ENCODE assay signal across 8 cellular contexts in the genomic region with DNA sequence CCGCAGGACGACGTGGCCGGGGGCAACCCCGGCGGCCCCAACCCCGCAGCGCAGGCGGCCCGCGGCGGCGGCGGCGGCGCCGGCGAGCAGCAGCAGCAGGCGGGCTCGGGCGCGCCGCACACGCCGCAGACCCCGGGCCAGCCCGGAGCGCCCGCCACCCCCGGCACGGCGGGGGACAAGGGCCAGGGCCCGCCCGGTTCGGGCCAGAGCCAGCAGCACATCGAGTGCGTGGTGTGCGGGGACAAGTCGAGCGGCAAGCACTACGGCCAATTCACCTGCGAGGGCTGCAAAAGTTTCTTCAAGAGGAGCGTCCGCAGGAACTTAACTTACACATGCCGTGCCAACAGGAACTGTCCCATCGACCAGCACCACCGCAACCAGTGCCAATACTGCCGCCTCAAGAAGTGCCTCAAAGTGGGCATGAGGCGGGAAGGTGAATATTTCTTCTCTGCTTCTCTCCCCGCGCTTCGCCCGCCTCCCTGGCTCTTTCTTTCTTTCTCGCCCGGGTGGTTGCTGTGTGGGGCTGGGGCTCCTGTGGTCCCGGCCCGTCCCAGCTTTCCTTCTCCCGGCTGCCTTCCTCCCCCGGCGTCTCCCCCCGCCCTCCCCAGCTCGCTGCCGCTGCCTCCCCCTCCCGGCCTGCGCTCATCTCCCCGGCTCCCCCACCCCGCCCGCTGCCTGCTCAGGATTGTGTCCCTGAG. TPM values are rescaled to one million over a fixed set of nuclear protein-coding genes. Genes with fewer than 3 reads are reported as not detected.
DNase-seq lines count a peak whose midpoint lies in the region; ATAC-seq and TF ChIP-seq lines count a peak whose summit lies in the region.

No MANE protein-coding gene starts in this region.

- peaks cover 63% of the 10 kb centered on the region for H3K79me2 ChIP-seq in GM23248 (ENCODE audit: insufficient read depth)

- H3K27me3 Mint-ChIP-seq in activated CD4-positive, alpha-beta memory T cell treated with anti-CD3 and anti-CD28 coated beads, Interleukin-2, amount 10 ng/mL, durations not matched to agents 7 days and 5 days = peaks cover 54% of the 10 kb centered on the region

- H3K9me3 ChIP-seq in A673 (ENCODE audit: low read depth, low read length, poor library complexity, severe bottlenecking) (no peaks in the 10 kb centered on the region), GM23248 (ENCODE audit: low read depth) (no peaks in the 10 kb centered on the region), right atrium auricular region (no peaks in the 10 kb centered on the region)

- WGBS in GM23248 (ENCODE audit: low coverage in 1 of 2, low lambda C conversion rate in 2 of 2, missing lambda C conversion rate in 2 of 2), 2 experiments = 3 to 5% methylated on average over 25 to 59 of the region's 68 CpGs

- H3K36me3 Mint-ChIP-seq in activated CD4-positive, alpha-beta memory T cell treated with anti-CD3 and anti-CD28 coated beads, Interleukin-2, amount 10 ng/mL, durations not matched to agents 7 days and 5 days (ENCODE audit: low read depth) = peaks cover 13% of the 10 kb centered on the region

- peak overlapping the region; percentile 88 for H3K4me2 ChIP-seq in GM23248 (ENCODE audit: unreplicated experiment)

- peaks cover 31% of the 10 kb centered on the region for H3K4me1 Mint-ChIP-seq in activated CD4-positive, alpha-beta memory T cell treated with anti-CD3 and anti-CD28 coated beads, Interleukin-2, amount 10 ng/mL, durations not matched to agents 7 days and 5 days

- TF ChIP-seq CTCF in A673 (conservative IDR thresholded peaks at IDR 0.05; ENCODE audit: low read depth, low read length) (no peak), right atrium auricular region (IDR thresholded peaks at IDR 0.05) (no peak)

- H3K4me1 ChIP-seq in A673 (ENCODE audit: insufficient read depth, low read length, poor library complexity, severe bottlenecking) (peaks cover 8% of the 10 kb centered on the region), GM23248 (ENCODE audit: insufficient read depth) (peaks cover 15% of the 10 kb centered on the region; the same call in 1 of the 2 replicates), right atrium auricular region (peaks cover 0 to 18% of the 10 kb centered on the region in 2 donors)

- peak overlapping the region; percentile 57 for H3K4me3 ChIP-seq in A673 (ENCODE audit: low read depth, low read length, poor library complexity, severe bottlenecking)
- peak overlapping the region; percentile 98 for H3K4me3 ChIP-seq in GM23248
- peak overlapping the region; percentile 66 to 72 for H3K4me3 ChIP-seq in right atrium auricular region
- H3K4me3 ChIP-seq in skin epidermis = peak overlapping the region; percentile 33 to 57 (median 45)

- peak overlapping the region; percentile 69 for H3K9ac ChIP-seq in GM23248

- in situ Hi-C loops in GM23248 (cut with MboI) = loop anchor here (10.0 to 25.0 kb wide), 2 partner anchors 330 to 1273 kb away; no protein-coding TSS in a partner anchor

- H3F3A ChIP-seq in GM23248 (ENCODE audit: insufficient read depth) = peaks cover 17% of the 10 kb centered on the region

- intact Hi-C loops in A673 (cut with micrococcal nuclease; ENCODE audit: unreplicated experiment) = loop anchor here (10.0 kb wide), 1 partner anchor 1940 kb away; no protein-coding TSS in a partner anchor

- peak overlapping the region; percentile 73 for H2AFZ ChIP-seq in GM23248

- no peak for ATAC-seq in HG03045 (IDR thresholded peaks at IDR 0.05; ENCODE audit: unreplicated experiment)
- no peak for ATAC-seq in GM21367 (IDR thresholded peaks at IDR 0.05; ENCODE audit: unreplicated experiment)

- no peak overlapping the region for H3K27ac ChIP-seq in A673 (ENCODE audit: low read depth, low read length, poor library complexity, severe bottlenecking)
- H3K27ac ChIP-seq in GM23248 = no peak overlapping the region
- H3K27ac ChIP-seq in right atrium auricular region = peak overlapping the region; percentile 68 to 80
- peak overlapping the region in 4 of 21 experiments; percentile 7 to 65 (median 35) for H3K27ac ChIP-seq in skin epidermis

- H3K27me3 ChIP-seq in A673 (replicated peaks; ENCODE audit: insufficient read depth, low read depth, low read length, poor library complexity) (peaks cover 10% of the 10 kb centered on the region), GM23248 (replicated peaks; ENCODE audit: insufficient read depth) (no peaks in the 10 kb centered on the region), right atrium auricular region (no peaks in the 10 kb centered on the region)

- no TSS peak for BruUV-seq in A673 (replicated peaks; lab: Mats Ljungman, UMichigan)

- H3K36me3 ChIP-seq in A673 (ENCODE audit: insufficient read depth, low read length, poor library complexity, severe bottlenecking) (no peaks in the 10 kb centered on the region), GM23248 (ENCODE audit: low read depth) (no peaks in the 10 kb centered on the region), right atrium auricular region (peaks cover 7% of the 10 kb centered on the region)

- no peak overlapping the region for H3K27ac Mint-ChIP-seq in activated CD4-positive, alpha-beta memory T cell treated with anti-CD3 and anti-CD28 coated beads, Interleukin-2, amount 10 ng/mL, durations not matched to agents 7 days and 5 days

- POLR2A ChIA-PET in A673 (lab: Charles Lee; ENCODE audit: low non-redundant PET) = interaction anchor here (0.7 kb wide), 1 partner anchor 434 kb away, joined by 9 read pairs; no protein-coding TSS in a partner anchor
- POLR2A ChIA-PET in activated CD4-positive, alpha-beta memory T cell treated with anti-CD3 and anti-CD28 coated beads, Interleukin-2, amount 10 ng/mL, durations not matched to agents 7 days and 5 days (lab: Charles Lee) = no interaction called here

- CTCF ChIA-PET in A673 (lab: Charles Lee) = no interaction called here
- CTCF ChIA-PET in activated CD4-positive, alpha-beta memory T cell treated with anti-CD3 and anti-CD28 coated beads, Interleukin-2, amount 10 ng/mL, durations not matched to agents 7 days and 5 days (lab: Charles Lee) = no interaction called here

- H3K9me3 Mint-ChIP-seq in activated CD4-positive, alpha-beta memory T cell treated with anti-CD3 and anti-CD28 coated beads, Interleukin-2, amount 10 ng/mL, durations not matched to agents 7 days and 5 days = no peaks in the 10 kb centered on the region

- peak overlapping the region; percentile 35 for H3K4me3 Mint-ChIP-seq in activated CD4-positive, alpha-beta memory T cell treated with anti-CD3 and anti-CD28 coated beads, Interleukin-2, amount 10 ng/mL, durations not matched to agents 7 days and 5 days

- DNase-seq in A673 (ENCODE audit: low spot score) (peak; percentile 25), GM23248 (peak; percentile 66), right atrium auricular region (ENCODE audit: low spot score) (no peak), GM19238 (ENCODE audit: insufficient read length, low spot score) (no peak)
- DNase-seq in activated CD4-positive, alpha-beta memory T cell treated with anti-CD3 and anti-CD28 coated beads, Interleukin-2, amount 10 ng/mL, durations not matched to agents 7 days and 5 days = no peak

- H3K9me2 ChIP-seq in GM23248 (ENCODE audit: insufficient read depth) = no peaks in the 10 kb centered on the region

- no peaks in the 10 kb centered on the region for H4K20me1 ChIP-seq in GM23248 (ENCODE audit: insufficient read depth)

RNA-seq across cellular contexts. Expression of gene NR2F1, which starts 2.2 kb away (rescaled TPM):
- 3.0 and 3.5 TPM in 2 replicates for total RNA-seq in A673 (2021)
- 14.3 and 17.1 TPM in 2 replicates for total RNA-seq in GM23248 (2014; rRNA removed; shearing (Covaris generic))
- polyA plus RNA-seq in GM23248 (2016; fragmentation: Nextera tagmentation; extraction: Ambion mirVana) = 4.5 and 5.6 TPM in 2 replicates
- not detected for total RNA-seq in activated CD4-positive, alpha-beta memory T cell treated with anti-CD3 and anti-CD28 coated beads, Interleukin-2, amount 10 ng/mL, durations not matched to agents 7 days and 5 days
- 10 to 100 TPM; 35.3 to 37.6 TPM for total RNA-seq in right atrium auricular region

RNA-seq across cellular contexts. Expression of gene NR2F1-AS1, which starts 4.2 kb away (rescaled TPM):
- total RNA-seq in A673 (2021) (1.8 and 2.3 TPM in 2 replicates), right atrium auricular region (10 to 100 TPM in 1 of 2 donors, 1 to 10 TPM in 1; 7.1 to 11.0 TPM)
- 8.3 and 13.4 TPM in 2 replicates for total RNA-seq in GM23248 (2014; rRNA removed; shearing (Covaris generic))
- polyA plus RNA-seq in GM23248 (2016; fragmentation: Nextera tagmentation; extraction: Ambion mirVana) = 33.7 and 36.0 TPM in 2 replicates
- total RNA-seq in activated CD4-positive, alpha-beta memory T cell treated with anti-CD3 and anti-CD28 coated beads, Interleukin-2, amount 10 ng/mL, durations not matched to agents 7 days and 5 days = not detected

Comparison
In these comparisons a context has a peak if more than half of its experiments do, and no peak if none do; other contexts are left out.
1. DNase-seq: peak in A673 (single experiment) and GM23248 (single experiment); none in activated CD4-positive, alpha-beta memory T cell treated with anti-CD3 and anti-CD28 coated beads, Interleukin-2, amount 10 ng/mL, durations not matched to agents 7 days and 5 days (single experiment), right atrium auricular region (single experiment) and GM19238 (single experiment).
2. H3K27ac ChIP-seq: peak in right atrium auricular region (2 of 2); none in A673 (single experiment) and GM23248 (single experiment).
3. H3K4me3 ChIP-seq: peak in every context shown above with its lines; median percentile 98 in GM23248; 69 in right atrium auricular region; 57 in A673; 45 in skin epidermis.